ENCODE assay signal across 7 cellular contexts in the genomic region with DNA sequence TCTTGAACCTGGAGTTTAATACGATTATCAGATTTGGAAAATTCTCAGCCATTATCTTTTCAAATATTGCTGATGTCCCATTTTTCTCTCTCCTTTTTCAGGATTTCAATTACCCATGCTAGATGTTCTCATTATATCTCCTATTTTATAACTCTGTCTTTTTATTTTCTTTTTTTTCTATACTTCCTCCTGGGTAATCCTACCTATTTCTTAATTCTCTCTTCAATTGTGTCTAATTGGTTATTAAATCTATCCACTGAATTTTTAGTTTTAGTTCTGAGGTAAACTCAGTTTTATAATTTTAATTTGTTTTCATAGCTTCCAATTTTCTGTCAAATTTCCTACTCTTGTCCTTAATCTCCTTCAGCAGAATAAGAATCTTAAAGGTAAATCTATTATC.
"Had no signal": no experiment of that assay in that cellular context is flagged by ENCODE, and none has a peak within 500 bp of the region (broad histone marks: within the 10 kb centered on the region; RNA-seq: fewer than 3 reads in every experiment).

No MANE protein-coding gene starts in this region.

- DNase-seq: H9, HCEC 1CT, IMR-90, KBM-7 had no signal

- FAIRE-seq: H1, H54, HTR-8/SVneo had no signal
